In genomic region chr10:12348870-12349627, GRCh38 we compare ENCODE assay signal across 8 cellular contexts. TPM values are rescaled to one million over a fixed set of nuclear protein-coding genes. Genes with fewer than 3 reads are reported as not detected.
DNase-seq lines count a peak whose midpoint lies in the region; ATAC-seq lines count a peak whose summit lies in the region.

TSS of gene CAMK1D (plus strand) at chr10:12349547.

- peaks cover 35% of the 10 kb centered on the region for H3K27me3 ChIP-seq in ectodermal cell (ENCODE audit: control insufficient read depth, insufficient read depth, low read length, poor library complexity, severe bottlenecking)

- peaks cover 7% of the 10 kb centered on the region for H3K36me3 Mint-ChIP-seq in activated CD4-positive, alpha-beta memory T cell treated with anti-CD3 and anti-CD28 coated beads, Interleukin-2, amount 10 ng/mL, durations not matched to agents 7 days and 5 days (ENCODE audit: low read depth)

- peak; percentile 82 for DNase-seq in SIG-M5 treated with dmso at 0.1 percent for 504 hours (lab: John Stamatoyannopoulos, UW; ENCODE audit: unreplicated experiment)
- no peak for DNase-seq in SIG-M5 (lab: John Stamatoyannopoulos, UW)
- DNase-seq in NCI-H345 (lab: John Stamatoyannopoulos, UW) = peak; percentile 64
- peak; percentile 92 for DNase-seq in activated CD4-positive, alpha-beta memory T cell treated with anti-CD3 and anti-CD28 coated beads, Interleukin-2, amount 10 ng/mL, durations not matched to agents 7 days and 5 days
- DNase-seq in lung microvascular endothelial cell (ENCODE audit: low read depth in 2 of 2) = peak; percentile 25 to 67
- DNase-seq in stimulated activated CD8-positive, alpha-beta memory T cell treated with anti-CD3 and anti-CD28 coated beads, Interleukin-12 subunit alpha, Interleukin-12 subunit beta, amount 100 ng/mL, for 24 hours (ENCODE audit: extremely low read depth) = peak; percentile 63

- H3K4me1 ChIP-seq in ectodermal cell (ENCODE audit: control insufficient read depth, insufficient read depth, low read length) = peaks cover 8% of the 10 kb centered on the region

- H3K27me3 Mint-ChIP-seq in activated CD4-positive, alpha-beta memory T cell treated with anti-CD3 and anti-CD28 coated beads, Interleukin-2, amount 10 ng/mL, durations not matched to agents 7 days and 5 days = peaks cover 27% of the 10 kb centered on the region

- WGBS in ectodermal cell, 2 experiments = 0 to 1% methylated on average over 81 to 91 of the region's 95 CpGs

- H3K4me1 Mint-ChIP-seq in activated CD4-positive, alpha-beta memory T cell treated with anti-CD3 and anti-CD28 coated beads, Interleukin-2, amount 10 ng/mL, durations not matched to agents 7 days and 5 days = peaks cover 49% of the 10 kb centered on the region

- peak within 1 kb of the TSS; percentile 77 for H3K4me3 ChIP-seq in ectodermal cell (ENCODE audit: insufficient read depth, low read depth, low read length)

- peak within 1 kb of the TSS; percentile 91 for H3K4me3 Mint-ChIP-seq in activated CD4-positive, alpha-beta memory T cell treated with anti-CD3 and anti-CD28 coated beads, Interleukin-2, amount 10 ng/mL, durations not matched to agents 7 days and 5 days

- H3K27ac Mint-ChIP-seq in activated CD4-positive, alpha-beta memory T cell treated with anti-CD3 and anti-CD28 coated beads, Interleukin-2, amount 10 ng/mL, durations not matched to agents 7 days and 5 days = peak within 1 kb of the TSS; percentile 96

- no peaks in the 10 kb centered on the region for H3K9me3 Mint-ChIP-seq in activated CD4-positive, alpha-beta memory T cell treated with anti-CD3 and anti-CD28 coated beads, Interleukin-2, amount 10 ng/mL, durations not matched to agents 7 days and 5 days

- no peaks in the 10 kb centered on the region for H3K9me3 ChIP-seq in ectodermal cell (ENCODE audit: control insufficient read depth, low read length)

- H3K27ac ChIP-seq in ectodermal cell (ENCODE audit: insufficient read depth, low read depth, low read length, poor library complexity, severe bottlenecking) = no peak within 1 kb of the TSS

- POLR2A ChIA-PET in activated CD4-positive, alpha-beta memory T cell treated with anti-CD3 and anti-CD28 coated beads, Interleukin-2, amount 10 ng/mL, durations not matched to agents 7 days and 5 days (lab: Charles Lee) = interaction anchor here (0.6 to 5.1 kb wide), 17 partner anchors 11 to 433 kb away, joined by 3 to 40 read pairs (median 4); partner anchors contain the start of genes CDC123 and NUDT5

- ATAC-seq in HG02938 (IDR thresholded peaks at IDR 0.05; ENCODE audit: unreplicated experiment) = peak; percentile 30

- no peaks in the 10 kb centered on the region for H3K36me3 ChIP-seq in ectodermal cell (ENCODE audit: control insufficient read depth, insufficient read depth, low read length)

- CTCF ChIA-PET in activated CD4-positive, alpha-beta memory T cell treated with anti-CD3 and anti-CD28 coated beads, Interleukin-2, amount 10 ng/mL, durations not matched to agents 7 days and 5 days (lab: Charles Lee) = interaction anchor here (0.6 to 4.5 kb wide), 5 partner anchors 87 to 361 kb away, joined by 3 to 26 read pairs (median 5); no protein-coding TSS in a partner anchor

RNA-seq across cellular contexts. Expression of gene CAMK1D, which starts in this region (rescaled TPM):
- total RNA-seq in activated CD4-positive, alpha-beta memory T cell treated with anti-CD3 and anti-CD28 coated beads, Interleukin-2, amount 10 ng/mL, durations not matched to agents 7 days and 5 days = 10 to 100 TPM; 16.7 to 17.8 TPM
- polyA plus RNA-seq in ectodermal cell (2013, experiment 1 of 4) = 8.1 TPM
- polyA plus RNA-seq in ectodermal cell (2013, experiment 2 of 4) = 9.1 TPM
- polyA plus RNA-seq in ectodermal cell (2013, experiment 3 of 4) = 6.6 TPM
- 6.3 TPM for polyA plus RNA-seq in ectodermal cell (2013, experiment 4 of 4)
- total RNA-seq in lung microvascular endothelial cell = 0.44 and 1.4 TPM in 2 replicates
